16 cellular contexts compared by ENCODE assay signal in the genomic region with DNA sequence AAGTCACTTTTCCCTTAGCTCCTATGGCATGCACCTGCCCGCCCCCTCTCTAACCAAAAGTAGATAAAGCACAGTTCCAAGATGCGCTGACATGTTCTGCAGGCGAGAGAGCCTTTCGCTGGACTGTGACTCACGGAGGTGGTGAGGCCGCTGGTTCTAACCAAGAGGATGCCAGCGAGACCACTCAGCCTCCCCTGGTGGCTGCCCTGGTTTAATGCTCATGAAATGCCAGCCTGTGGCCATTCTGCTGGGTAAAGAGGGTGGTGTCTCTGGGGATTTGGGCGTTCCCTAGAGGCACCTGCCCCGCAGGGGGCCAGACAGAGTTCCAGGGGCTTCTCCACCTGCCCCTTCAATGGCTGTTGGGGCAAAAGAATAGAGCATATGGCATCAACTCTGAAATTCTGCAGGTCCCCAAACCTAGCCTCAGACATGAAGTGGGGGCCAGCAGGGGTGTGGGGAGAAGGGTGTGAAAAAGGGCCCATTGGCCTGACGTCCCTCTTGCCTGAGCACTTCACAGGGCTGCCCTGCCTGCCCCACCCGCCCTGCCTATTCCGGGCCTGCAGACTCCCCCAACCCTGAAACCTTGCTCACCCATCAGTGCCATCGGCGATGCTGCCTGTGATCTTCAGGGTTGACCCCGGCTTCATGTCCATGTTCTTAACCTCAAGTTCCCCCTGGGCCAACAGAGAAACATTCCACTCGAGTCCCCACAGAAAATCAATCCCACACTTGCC. TPM values are rescaled to one million over a fixed set of nuclear protein-coding genes. Genes with fewer than 3 reads are reported as not detected.
DNase-seq lines count a peak whose midpoint lies in the region; ATAC-seq and TF ChIP-seq lines count a peak whose summit lies in the region.
"Had no signal": no experiment of that assay in that cellular context is flagged by ENCODE, and none has a peak within 500 bp of the region (broad histone marks: within the 10 kb centered on the region; RNA-seq: fewer than 3 reads in every experiment).

No MANE protein-coding gene starts in this region.

- no peak overlapping the region for H2BK120ac ChIP-seq in mesendoderm (ENCODE audit: low read depth, low read length)

- H3K36me3 Mint-ChIP-seq in Caco-2 (ENCODE audit: insufficient read depth, unreplicated experiment) (peaks cover 81% of the 10 kb centered on the region), CD14-positive monocyte (peaks cover 46 to 76% of the 10 kb centered on the region in 2 donors), T-helper 17 cell (ENCODE audit: low read depth) (no peaks in the 10 kb centered on the region)
- H3K36me3 Mint-ChIP-seq: activated naive CD8-positive, alpha-beta T cell treated with anti-CD3 and anti-CD28 coated beads for 36 hours; CD4-positive, alpha-beta memory T cell; IgD-negative memory B cell had no signal

- no peak overlapping the region for H3K4ac ChIP-seq in mesendoderm (ENCODE audit: low read depth, low read length)

- H3K79me1 ChIP-seq in mesendoderm (ENCODE audit: low read length) = peaks cover 6% of the 10 kb centered on the region

- H3K4me3 Mint-ChIP-seq in Caco-2 (ENCODE audit: unreplicated experiment) (no peak overlapping the region), CD14-positive monocyte (no peak overlapping the region), T-helper 17 cell (no peak overlapping the region)
- H3K4me3 Mint-ChIP-seq: activated naive CD8-positive, alpha-beta T cell treated with anti-CD3 and anti-CD28 coated beads for 36 hours; CD4-positive, alpha-beta memory T cell; IgD-negative memory B cell had no signal

- no peak for TF ChIP-seq CTCF in Caco-2 (IDR thresholded peaks at IDR 0.05; ENCODE audit: insufficient read depth in 1 of 2, low read depth in 1 of 2, low read length in 1 of 2, severe bottlenecking in 1 of 2, unreplicated experiment in 1 of 2)
- TF ChIP-seq CTCF in body of pancreas (IDR thresholded peaks at IDR 0.05) = peak in 4 of 7 experiments; percentile 15 to 38 (median 30)
- TF ChIP-seq CTCF in esophagus muscularis mucosa (IDR thresholded peaks at IDR 0.05) = no peak
- TF ChIP-seq CTCF in sigmoid colon (IDR thresholded peaks at IDR 0.05) = no peak
- TF ChIP-seq CTCF in CD14-positive monocyte (IDR thresholded peaks at IDR 0.05) = no peak

- no peak overlapping the region for H3K56ac ChIP-seq in mesendoderm (ENCODE audit: low read length)

- H3K27me3 ChIP-seq in Caco-2 (replicated peaks; ENCODE audit: control insufficient read depth, insufficient read depth, low read length) (no peaks in the 10 kb centered on the region), body of pancreas (no peaks in the 10 kb centered on the region), mesendoderm (ENCODE audit: insufficient read depth, low read length, poor library complexity) (no peaks in the 10 kb centered on the region), esophagus muscularis mucosa (peaks cover 0 to 15% (median 0%) of the 10 kb centered on the region in 4 donors), sigmoid colon (no peaks in the 10 kb centered on the region)

- H3K36me3 ChIP-seq in Caco-2 (ENCODE audit: control insufficient read depth, insufficient read depth, low read length) (peaks cover 11% of the 10 kb centered on the region), body of pancreas (replicated peaks in 1 of 2; ENCODE audit: insufficient read depth in 1 of 2, low read depth in 2 of 2) (peaks cover 0 to 3% of the 10 kb centered on the region in 2 donors), mesendoderm (ENCODE audit: control insufficient read depth, insufficient read depth, low read length) (peaks cover 7% of the 10 kb centered on the region), esophagus muscularis mucosa (peaks cover 0 to 29% (median 17%) of the 10 kb centered on the region in 4 donors), sigmoid colon (peaks cover 0 to 16% (median 7%) of the 10 kb centered on the region in 4 donors)

- H3K23ac ChIP-seq in mesendoderm (ENCODE audit: low read length) = no peak overlapping the region

- H4K5ac ChIP-seq in mesendoderm (ENCODE audit: low read length) = no peak overlapping the region

- H2AK5ac ChIP-seq in mesendoderm (ENCODE audit: low read length) = no peak overlapping the region

- no peak for DNase-seq in Caco-2
- peak; percentile 38 for DNase-seq in MV-4-11 (lab: John Stamatoyannopoulos, UW)
- peak; percentile 57 to 65 (median 59) for DNase-seq in body of pancreas
- DNase-seq in mesendoderm = peak; percentile 54
- DNase-seq in esophagus muscularis mucosa (ENCODE audit: extremely low spot score) = no peak
- DNase-seq in sigmoid colon = no peak
- DNase-seq in CD14-positive monocyte (ENCODE audit: low spot score) = no peak
- no peak for DNase-seq in T-helper 17 cell
- DNase-seq: activated CD4-positive, alpha-beta T cell treated with anti-CD3 and anti-CD28 coated beads, Interleukin-2, amount 50 U/mL, for 48 hours; activated naive CD8-positive, alpha-beta T cell treated with anti-CD3 and anti-CD28 coated beads for 36 hours; CD4-positive, alpha-beta memory T cell; kidney; NCI-H446; occipital lobe; stimulated activated CD4-positive, alpha-beta T cell treated with anti-CD3 and anti-CD28 coated beads, Interleukin-4, amount 100 ng/mL, for 4 hours had no signal

- H3K4me3 ChIP-seq in Caco-2 (ENCODE audit: low read depth, low read length) (no peak overlapping the region), body of pancreas (no peak overlapping the region), mesendoderm (ENCODE audit: low read length) (no peak overlapping the region), esophagus muscularis mucosa (no peak overlapping the region), sigmoid colon (no peak overlapping the region)

- ATAC-seq in body of pancreas (no peak), T-helper 17 cell (no peak)

- H3K4me1 ChIP-seq in Caco-2 (peaks cover 62% of the 10 kb centered on the region), body of pancreas (peaks cover 93% of the 10 kb centered on the region), mesendoderm (ENCODE audit: control insufficient read depth, low read depth, low read length) (peaks cover 21% of the 10 kb centered on the region), esophagus muscularis mucosa (peaks cover 14 to 38% (median 28%) of the 10 kb centered on the region in 4 donors), sigmoid colon (peaks cover 0 to 29% (median 19%) of the 10 kb centered on the region in 4 donors)

- no peak overlapping the region for H2BK15ac ChIP-seq in mesendoderm (replicated peaks; ENCODE audit: low read depth)

- POLR2A ChIA-PET in Caco-2 (lab: Charles Lee) = no interaction called here

- no peak for TF ChIP-seq EP300 in esophagus muscularis mucosa (IDR thresholded peaks at IDR 0.05)
- no peak for TF ChIP-seq EP300 in sigmoid colon (IDR thresholded peaks at IDR 0.05)

- 46 to 53% methylated on average over 7 to 16 of the region's 16 CpGs for WGBS in body of pancreas, 2 donors
- WGBS in mesendoderm (ENCODE audit: extremely low coverage, insufficient coverage, low lambda C conversion rate) = no CpG with 5 or more reads among the region's 16 CpGs
- WGBS in esophagus muscularis mucosa = 83% methylated on average over 12 of the region's 16 CpGs
- WGBS in sigmoid colon, 2 donors = 74 to 76% methylated on average over 16 of the region's 16 CpGs

- peak overlapping the region; percentile 89 for H3K27ac Mint-ChIP-seq in Caco-2 (ENCODE audit: unreplicated experiment)
- peak overlapping the region in 1 of 7 donors; percentile 48 for H3K27ac Mint-ChIP-seq in CD14-positive monocyte
- no peak overlapping the region for H3K27ac Mint-ChIP-seq in T-helper 17 cell
- H3K27ac Mint-ChIP-seq: activated naive CD8-positive, alpha-beta T cell treated with anti-CD3 and anti-CD28 coated beads for 36 hours had no signal

- H3K27ac ChIP-seq in body of pancreas (peak overlapping the region; percentile 99 to 100 (median 99)), mesendoderm (ENCODE audit: low read depth, low read length) (no peak overlapping the region), esophagus muscularis mucosa (replicated peaks in 1 of 4) (no peak overlapping the region), sigmoid colon (no peak overlapping the region)

- no peak overlapping the region for H3K18ac ChIP-seq in mesendoderm (ENCODE audit: low read length)

- intact Hi-C loops in Caco-2 (cut with micrococcal nuclease; ENCODE audit: unreplicated experiment) (no loop called here), body of pancreas (cut with DNase I) (no loop called here), esophagus muscularis mucosa (cut with DNase I) (no loop called here), sigmoid colon (cut with DNase I) (no loop called here), CD14-positive monocyte (cut with micrococcal nuclease) (no loop called here)

- no peaks in the 10 kb centered on the region for H3K27me3 Mint-ChIP-seq in Caco-2 (ENCODE audit: insufficient read depth, unreplicated experiment)
- peaks cover 1 to 6% (median 3%) of the 10 kb centered on the region in 3 donors for H3K27me3 Mint-ChIP-seq in CD14-positive monocyte (ENCODE audit: low read depth in 3 of 3)
- H3K27me3 Mint-ChIP-seq in T-helper 17 cell = peaks cover 4% of the 10 kb centered on the region
- H3K27me3 Mint-ChIP-seq: activated naive CD8-positive, alpha-beta T cell treated with anti-CD3 and anti-CD28 coated beads for 36 hours had no signal

- H2BK5ac ChIP-seq in mesendoderm (ENCODE audit: low read length) = no peak overlapping the region

- H3K9me3 ChIP-seq in Caco-2 = no peaks in the 10 kb centered on the region
- H3K9me3 ChIP-seq in body of pancreas = no peaks in the 10 kb centered on the region
- H3K9me3 ChIP-seq in esophagus muscularis mucosa = no peaks in the 10 kb centered on the region
- no peaks in the 10 kb centered on the region for H3K9me3 ChIP-seq in sigmoid colon
- H3K9me3 ChIP-seq in T-helper 17 cell (ENCODE audit: control insufficient read depth, low read length, poor library complexity, severe bottlenecking) = no peaks in the 10 kb centered on the region

- TF ChIP-seq POLR2A in body of pancreas (IDR thresholded peaks at IDR 0.05) (no peak), esophagus muscularis mucosa (IDR thresholded peaks at IDR 0.05; ENCODE audit: low read depth) (no peak), sigmoid colon (IDR thresholded peaks at IDR 0.05) (no peak)

- H3K4me2 ChIP-seq in mesendoderm (ENCODE audit: low read length) = no peak overlapping the region

- H3K4me1 Mint-ChIP-seq in Caco-2 (ENCODE audit: low read depth, unreplicated experiment) = peaks cover 22% of the 10 kb centered on the region
- H3K4me1 Mint-ChIP-seq in CD14-positive monocyte = peaks cover 58% of the 10 kb centered on the region
- peaks cover 5% of the 10 kb centered on the region for H3K4me1 Mint-ChIP-seq in T-helper 17 cell

- CTCF ChIA-PET in Caco-2 (lab: Charles Lee) = interaction anchor here (0.8 to 5.7 kb wide), 4 partner anchors 21 to 35 kb away, joined by 3 to 22 read pairs (median 4); no protein-coding TSS in a partner anchor

- H3K9me3 Mint-ChIP-seq in Caco-2 (ENCODE audit: unreplicated experiment) (no peaks in the 10 kb centered on the region), CD14-positive monocyte (peaks cover 0 to 3% (median 0%) of the 10 kb centered on the region in 7 donors)
- H3K9me3 Mint-ChIP-seq: activated naive CD8-positive, alpha-beta T cell treated with anti-CD3 and anti-CD28 coated beads for 36 hours; CD4-positive, alpha-beta memory T cell; IgD-negative memory B cell had no signal

- no TSS peak for BruUV-seq in Caco-2 (replicated peaks; lab: Mats Ljungman, UMichigan)

- no peaks in the 10 kb centered on the region for H3K79me2 ChIP-seq in mesendoderm (ENCODE audit: control insufficient read depth, insufficient read depth, low read length)

- no peak overlapping the region for H3K9ac ChIP-seq in mesendoderm (ENCODE audit: low read length)

- no peak overlapping the region for H4K8ac ChIP-seq in mesendoderm (ENCODE audit: low read depth, low read length)

RNA-seq across cellular contexts. Expression of gene LGALS2, which starts 8.5 kb away (rescaled TPM):
- total RNA-seq in Caco-2 (2022) (33.2 and 35.2 TPM in 2 replicates), body of pancreas (10 to 100 TPM; 19.2 to 68.9 TPM), esophagus muscularis mucosa (not detected), sigmoid colon (not detected), T-helper 17 cell (1 to 10 TPM; 1.9 to 6.1 TPM)
- polyA plus RNA-seq in mesendoderm (2013, experiment 1 of 2) = not detected
- not detected for polyA plus RNA-seq in mesendoderm (2013, experiment 2 of 2)
- polyA plus RNA-seq in sigmoid colon (100 to 1,000 TPM in 2 of 3 donors, 10 to 100 TPM in 1; 61.9 to 155 (median 147) TPM), CD14-positive monocyte (100 to 1,000 TPM; 654 to 878 TPM)
- total RNA-seq: activated naive CD8-positive, alpha-beta T cell treated with anti-CD3 and anti-CD28 coated beads for 36 hours; occipital lobe had no signal
- polyA plus RNA-seq: CD4-positive, alpha-beta memory T cell had no signal

RNA-seq across cellular contexts. Expression of gene CDC42EP1, which starts 11.1 kb away (rescaled TPM):
- total RNA-seq in Caco-2 (2022) (75.0 and 76.1 TPM in 2 replicates), body of pancreas (10 to 100 TPM; 73.2 to 84.7 TPM), esophagus muscularis mucosa (10 to 100 TPM; 19.9 to 38.1 (median 36.7) TPM), sigmoid colon (10 to 100 TPM; 14.6 to 28.0 (median 20.7) TPM), T-helper 17 cell (not detected)
- polyA plus RNA-seq in mesendoderm (2013, experiment 1 of 2) = 70.7 TPM
- polyA plus RNA-seq in mesendoderm (2013, experiment 2 of 2) = 66.2 TPM
- polyA plus RNA-seq in sigmoid colon (10 to 100 TPM; 22.2 to 64.1 (median 24.6) TPM), CD14-positive monocyte (1 to 10 TPM; 5.9 to 8.5 TPM)
- total RNA-seq: CD4-positive, alpha-beta memory T cell had no signal
- polyA plus RNA-seq: CD4-positive, alpha-beta memory T cell had no signal

RNA-seq across cellular contexts. Expression of gene GGA1, which starts 37.2 kb away (rescaled TPM):
- 65.7 and 72.8 TPM in 2 replicates for total RNA-seq in Caco-2 (2022)
- 10 to 100 TPM; 38.4 to 42.5 TPM for total RNA-seq in body of pancreas
- polyA plus RNA-seq in mesendoderm (2013, experiment 1 of 2) = 23.0 TPM
- polyA plus RNA-seq in mesendoderm (2013, experiment 2 of 2) = 23.5 TPM
- total RNA-seq in esophagus muscularis mucosa = 10 to 100 TPM; 30.3 to 44.7 (median 40.9) TPM
- total RNA-seq in sigmoid colon = 10 to 100 TPM; 26.4 to 59.8 (median 42.3) TPM
- polyA plus RNA-seq in sigmoid colon = 10 to 100 TPM; 25.2 to 77.4 (median 34.4) TPM
- 10 to 100 TPM; 19.8 to 24.8 TPM for polyA plus RNA-seq in CD14-positive monocyte
- 10 to 100 TPM; 70.5 to 86.8 TPM for total RNA-seq in T-helper 17 cell

RNA-seq across cellular contexts. Expression of gene CARD10, which starts 52.2 kb away (rescaled TPM):
- total RNA-seq in Caco-2 (2022) (26.5 and 31.7 TPM in 2 replicates), body of pancreas (10 to 100 TPM; 17.4 to 28.7 TPM), esophagus muscularis mucosa (10 to 100 TPM in 2 of 4 donors, 1 to 10 TPM in 2; 6.0 to 15.3 (median 8.8) TPM), sigmoid colon (1 to 10 TPM; 2.8 to 8.6 (median 3.5) TPM), T-helper 17 cell (under 1 TPM; 0.12 to 0.31 TPM)
- polyA plus RNA-seq in mesendoderm (2013, experiment 1 of 2) = 5.6 TPM
- polyA plus RNA-seq in mesendoderm (2013, experiment 2 of 2) = 5.8 TPM
- polyA plus RNA-seq in sigmoid colon (10 to 100 TPM; 31.8 to 41.0 (median 37.7) TPM), CD14-positive monocyte (not detected)
- polyA plus RNA-seq: CD4-positive, alpha-beta memory T cell; IgD-negative memory B cell had no signal

Comparison
In these comparisons a context has a peak if more than half of its experiments do, and no peak if none do; other contexts are left out.
1. DNase-seq: peak in MV-4-11 (single experiment), body of pancreas (4 of 4) and mesendoderm (single experiment); none in Caco-2 (0 of 2), esophagus muscularis mucosa (single experiment), sigmoid colon (single experiment), CD14-positive monocyte (single experiment) and T-helper 17 cell (0 of 3).
2. CTCF ChIP-seq: peak in body of pancreas (4 of 7); none in Caco-2 (0 of 2), esophagus muscularis mucosa (0 of 3), sigmoid colon (0 of 4) and CD14-positive monocyte (single experiment).
3. H3K27ac ChIP-seq: peak in body of pancreas (4 of 4); none in mesendoderm (single experiment), esophagus muscularis mucosa (0 of 4) and sigmoid colon (0 of 4).
4. RNA of gene CDC42EP1, which starts 11.1 kb away (total RNA-seq): 73.2 to 84.7 TPM in body of pancreas, 75.0 to 76.1 TPM in Caco-2, 19.9 to 38.1 TPM in esophagus muscularis mucosa and 14.6 to 28.0 TPM in sigmoid colon; not detected in T-helper 17 cell; every median in the first group is over 10 times any median in the second.